Comparison of ENCODE assay signal across 27 cellular contexts in the genomic region with DNA sequence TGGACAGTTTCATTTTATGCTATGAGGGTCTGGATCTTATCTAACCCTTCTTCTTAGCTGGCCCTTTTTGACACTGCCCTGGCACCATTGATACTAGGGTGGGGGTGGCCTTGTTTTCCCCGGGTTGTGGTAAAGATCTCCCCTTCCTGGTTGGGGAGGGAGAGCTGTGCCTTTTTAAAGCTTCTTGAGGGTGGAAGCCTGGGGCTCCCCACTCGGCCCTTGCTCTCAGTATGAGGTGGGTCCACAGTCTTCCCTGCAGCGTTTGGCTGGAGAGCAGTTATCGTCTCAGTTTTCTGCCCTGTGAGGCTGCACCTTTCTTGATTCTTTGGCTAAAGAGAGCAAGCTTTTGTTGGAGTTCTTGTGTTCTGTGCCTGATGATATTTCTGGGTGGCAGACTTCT.
A peak's percentile ranks its signal among the peaks of the same experiment; 100 is the strongest.
DNase-seq lines count a peak whose midpoint lies in the region; ATAC-seq and TF ChIP-seq lines count a peak whose summit lies in the region.
"Had no signal": no experiment of that assay in that cellular context is flagged by ENCODE, and none has a peak within 500 bp of the region (broad histone marks: within the 10 kb centered on the region; RNA-seq: fewer than 3 reads in every experiment).

No MANE protein-coding gene starts in this region.

- no peaks in the 10 kb centered on the region for H3K9me3 Mint-ChIP-seq in activated naive CD4-positive, alpha-beta T cell treated with anti-CD3 and anti-CD28 coated beads, Interleukin-2, amount 10 ng/mL, durations not matched to agents 7 days and 5 days
- H3K9me3 Mint-ChIP-seq in activated naive CD4-positive, alpha-beta T cell treated with anti-CD3 and anti-CD28 coated beads for 36 hours = no peaks in the 10 kb centered on the region
- H3K9me3 Mint-ChIP-seq: activated CD4-positive, alpha-beta T cell treated with anti-CD3 and anti-CD28 coated beads, Interleukin-2, amount 10 ng/mL, durations not matched to agents 7 days and 5 days; stimulated activated naive B cell treated with anti-CD40 and anti-IgM and Interleukin-4, amounts not matched to agents 10 μg/mL and 1 μg/mL and 100 μg/mL, for 72 hours had no signal

- CTCF ChIA-PET in activated naive CD4-positive, alpha-beta T cell treated with anti-CD3 and anti-CD28 coated beads, Interleukin-2, amount 10 ng/mL, durations not matched to agents 7 days and 5 days (lab: Charles Lee) = no interaction called here
- CTCF ChIA-PET in activated naive CD4-positive, alpha-beta T cell treated with anti-CD3 and anti-CD28 coated beads for 36 hours (lab: Charles Lee) = no interaction called here

- TF ChIP-seq EP300 in sigmoid colon (IDR thresholded peaks at IDR 0.05) = peak in 1 of 4 donors; percentile 7

- intact Hi-C loops in activated naive CD4-positive, alpha-beta T cell treated with anti-CD3 and anti-CD28 coated beads for 36 hours (cut with micrococcal nuclease) = no loop called here
- intact Hi-C loops in posterior vena cava (cut with DNase I) (no loop called here), sigmoid colon (cut with DNase I) (no loop called here)

- peak overlapping the region in 1 of 4 donors; percentile 41 for H3K27ac ChIP-seq in sigmoid colon
- H3K27ac ChIP-seq: pancreas, SK-N-MC, thoracic aorta had no signal

- peak overlapping the region; percentile 9 for H3K27ac Mint-ChIP-seq in activated naive CD4-positive, alpha-beta T cell treated with anti-CD3 and anti-CD28 coated beads, Interleukin-2, amount 10 ng/mL, durations not matched to agents 7 days and 5 days
- no peak overlapping the region for H3K27ac Mint-ChIP-seq in activated naive CD4-positive, alpha-beta T cell treated with anti-CD3 and anti-CD28 coated beads for 36 hours
- H3K27ac Mint-ChIP-seq in T-helper 17 cell = peak overlapping the region; percentile 45
- H3K27ac Mint-ChIP-seq: stimulated activated naive B cell treated with anti-CD40 and anti-IgM and Interleukin-4, amounts not matched to agents 10 μg/mL and 1 μg/mL and 100 μg/mL, for 72 hours had no signal

- peaks cover 12% of the 10 kb centered on the region for H3K27me3 Mint-ChIP-seq in activated naive CD4-positive, alpha-beta T cell treated with anti-CD3 and anti-CD28 coated beads, Interleukin-2, amount 10 ng/mL, durations not matched to agents 7 days and 5 days
- H3K27me3 Mint-ChIP-seq in activated naive CD4-positive, alpha-beta T cell treated with anti-CD3 and anti-CD28 coated beads for 36 hours (ENCODE audit: low read depth) = no peaks in the 10 kb centered on the region
- no peaks in the 10 kb centered on the region for H3K27me3 Mint-ChIP-seq in T-helper 17 cell
- H3K27me3 Mint-ChIP-seq: activated CD4-positive, alpha-beta T cell treated with anti-CD3 and anti-CD28 coated beads, Interleukin-2, amount 10 ng/mL, durations not matched to agents 7 days and 5 days; stimulated activated naive B cell treated with anti-CD40 and anti-IgM and Interleukin-4, amounts not matched to agents 10 μg/mL and 1 μg/mL and 100 μg/mL, for 72 hours had no signal

- H3K4me3 ChIP-seq in sigmoid colon = no peak overlapping the region
- H3K4me3 ChIP-seq: lung, MG63, pancreas, SK-N-MC, thoracic aorta had no signal

- peaks cover 0 to 29% (median 22%) of the 10 kb centered on the region in 4 donors for H3K4me1 ChIP-seq in sigmoid colon
- H3K4me1 ChIP-seq: BE2C, pancreas had no signal

- H3K9me3 ChIP-seq in T-helper 17 cell (ENCODE audit: control insufficient read depth, low read length, poor library complexity, severe bottlenecking) = no peaks in the 10 kb centered on the region
- H3K9me3 ChIP-seq in sigmoid colon = no peaks in the 10 kb centered on the region
- H3K9me3 ChIP-seq: BE2C, MG63, pancreas, thoracic aorta had no signal

- no peak overlapping the region for H3K4me3 Mint-ChIP-seq in activated naive CD4-positive, alpha-beta T cell treated with anti-CD3 and anti-CD28 coated beads, Interleukin-2, amount 10 ng/mL, durations not matched to agents 7 days and 5 days
- H3K4me3 Mint-ChIP-seq in activated naive CD4-positive, alpha-beta T cell treated with anti-CD3 and anti-CD28 coated beads for 36 hours = no peak overlapping the region
- H3K4me3 Mint-ChIP-seq in T-helper 17 cell = no peak overlapping the region
- H3K4me3 Mint-ChIP-seq: activated CD4-positive, alpha-beta T cell treated with anti-CD3 and anti-CD28 coated beads, Interleukin-2, amount 10 ng/mL, durations not matched to agents 7 days and 5 days; stimulated activated naive B cell treated with anti-CD40 and anti-IgM and Interleukin-4, amounts not matched to agents 10 μg/mL and 1 μg/mL and 100 μg/mL, for 72 hours had no signal

- H3K27me3 ChIP-seq in sigmoid colon = no peaks in the 10 kb centered on the region
- H3K27me3 ChIP-seq: BE2C, MG63, pancreas had no signal

- no peak for ATAC-seq in T-helper 17 cell
- no peak for ATAC-seq in left lobe of liver
- no peak for ATAC-seq in GM18511 (IDR thresholded peaks at IDR 0.05; ENCODE audit: unreplicated experiment)
- no peak for ATAC-seq in HG02798 (IDR thresholded peaks at IDR 0.05; ENCODE audit: poor library complexity, unreplicated experiment)
- ATAC-seq: HCT116; pancreas; right cardiac atrium; stimulated activated naive B cell treated with anti-CD40 and anti-IgM and Interleukin-4, amounts not matched to agents 10 μg/mL and 1 μg/mL and 100 μg/mL, for 72 hours had no signal

- no peaks in the 10 kb centered on the region for H3K36me3 ChIP-seq in sigmoid colon
- H3K36me3 ChIP-seq: BE2C, MG63, pancreas, thoracic aorta had no signal

- no peak for DNase-seq in activated naive CD4-positive, alpha-beta T cell treated with anti-CD3 and anti-CD28 coated beads, Interleukin-2, amount 10 ng/mL, durations not matched to agents 7 days and 5 days
- no peak for DNase-seq in activated naive CD4-positive, alpha-beta T cell treated with anti-CD3 and anti-CD28 coated beads for 36 hours
- DNase-seq in T-helper 17 cell = no peak
- DNase-seq in left lobe of liver (ENCODE audit: low spot score) = peak; percentile 14
- peak; percentile 23 for DNase-seq in posterior vena cava (ENCODE audit: low spot score)
- DNase-seq in sigmoid colon = no peak
- DNase-seq: activated CD4-positive, alpha-beta T cell treated with anti-CD3 and anti-CD28 coated beads, Interleukin-2, amount 10 ng/mL, durations not matched to agents 7 days and 5 days; activated effector memory CD4-positive, alpha-beta T cell treated with anti-CD3 and anti-CD28 coated beads, Interleukin-2, amount 50 U/mL, for 16 hours; amniotic stem cell; BE2C; cortex of kidney; DND-41; kidney; MG63; NCI-H2029 treated with DMSO at 0.1 percent for 48 hours; NCI-H226; pancreas; right cardiac atrium; stimulated activated CD4-positive, alpha-beta T cell treated with anti-CD3 and anti-CD28 coated beads, Interleukin-4, amount 100 ng/mL, for 1 hour; stimulated activated naive B cell treated with anti-CD40 and anti-IgM and Interleukin-4, amounts not matched to agents 10 μg/mL and 1 μg/mL and 100 μg/mL, for 72 hours; T-helper 9 cell had no signal

- H3K36me3 Mint-ChIP-seq in activated naive CD4-positive, alpha-beta T cell treated with anti-CD3 and anti-CD28 coated beads, Interleukin-2, amount 10 ng/mL, durations not matched to agents 7 days and 5 days = no peaks in the 10 kb centered on the region
- H3K36me3 Mint-ChIP-seq in activated naive CD4-positive, alpha-beta T cell treated with anti-CD3 and anti-CD28 coated beads for 36 hours (ENCODE audit: low read depth) = no peaks in the 10 kb centered on the region
- no peaks in the 10 kb centered on the region for H3K36me3 Mint-ChIP-seq in T-helper 17 cell (ENCODE audit: low read depth)
- H3K36me3 Mint-ChIP-seq: stimulated activated naive B cell treated with anti-CD40 and anti-IgM and Interleukin-4, amounts not matched to agents 10 μg/mL and 1 μg/mL and 100 μg/mL, for 72 hours had no signal

- TF ChIP-seq CTCF in sigmoid colon (IDR thresholded peaks at IDR 0.05) = no peak

- peaks cover 39% of the 10 kb centered on the region for H3K4me1 Mint-ChIP-seq in activated naive CD4-positive, alpha-beta T cell treated with anti-CD3 and anti-CD28 coated beads, Interleukin-2, amount 10 ng/mL, durations not matched to agents 7 days and 5 days
- H3K4me1 Mint-ChIP-seq in activated naive CD4-positive, alpha-beta T cell treated with anti-CD3 and anti-CD28 coated beads for 36 hours (ENCODE audit: low read depth) = peaks cover 22% of the 10 kb centered on the region
- peaks cover 33% of the 10 kb centered on the region for H3K4me1 Mint-ChIP-seq in T-helper 17 cell

- WGBS in sigmoid colon, 2 donors = 68 to 76% methylated on average over 4 of the region's 4 CpGs

- TF ChIP-seq POLR2A in sigmoid colon (IDR thresholded peaks at IDR 0.05) = no peak

Comparison
In these comparisons a context has a peak if more than half of its experiments do, and no peak if none do; other contexts are left out.
1. DNase-seq: peak in left lobe of liver (single experiment) and posterior vena cava (single experiment); none in activated naive CD4-positive, alpha-beta T cell treated with anti-CD3 and anti-CD28 coated beads, Interleukin-2, amount 10 ng/mL, durations not matched to agents 7 days and 5 days (single experiment), activated naive CD4-positive, alpha-beta T cell treated with anti-CD3 and anti-CD28 coated beads for 36 hours (single experiment), T-helper 17 cell (0 of 3) and sigmoid colon (single experiment).